In genomic region chr1:157161901-157162300, GRCh38 we compare ENCODE assay signal across 23 cellular contexts.
"Had no signal": no experiment of that assay in that cellular context is flagged by ENCODE, and none has a peak within 500 bp of the region (broad histone marks: within the 10 kb centered on the region; RNA-seq: fewer than 3 reads in every experiment).

No MANE protein-coding gene starts in this region.

- DNase-seq: activated CD4-positive, alpha-beta T cell treated with anti-CD3 and anti-CD28 coated beads for 4 hours; activated CD4-positive, alpha-beta T cell treated with anti-CD3 and anti-CD28 coated beads, Interleukin-2, amount 50 U/mL, for 48 hours; activated CD4-positive, CD25-positive, alpha-beta regulatory T cell; activated CD8-positive, alpha-beta memory T cell treated with anti-CD3 and anti-CD28 coated beads, Interleukin-2, amount 50 U/mL, for 48 hours; activated naive CD4-positive, alpha-beta T cell treated with Interleukin-2 at 50 U/mL for 16 hours; activated naive CD8-positive, alpha-beta T cell treated with anti-CD3 and anti-CD28 coated beads, Interleukin-2, amount 10 ng/mL, durations not matched to agents 7 days and 5 days; activated T-cell treated with anti-CD3 and anti-CD28 coated beads, Interleukin-2, amount 50 U/mL, for 48 hours; amniotic stem cell; colonic mucosa; heart right ventricle; left ventricle myocardium superior; mammary epithelial cell; posterior cingulate gyrus; right lobe of liver; stimulated activated CD4-positive, alpha-beta T cell treated with anti-CD3 and anti-CD28 coated beads, Interleukin-2, amount 100 ng/mL, for 24 hours; stomach; upper lobe of right lung had no signal

- H3K27me3 ChIP-seq: breast epithelium, colonic mucosa, right lobe of liver had no signal

- H3K9me3 Mint-ChIP-seq: activated naive CD8-positive, alpha-beta T cell treated with anti-CD3 and anti-CD28 coated beads, Interleukin-2, amount 10 ng/mL, durations not matched to agents 7 days and 5 days; neural crest cell; stimulated activated memory B cell treated with anti-CD40 and anti-IgM and Interleukin-4, amounts not matched to agents 10 μg/mL and 1 μg/mL and 100 μg/mL, for 72 hours; T-helper 1 cell treated with Interleukin-12 subunit alpha and Interleukin-12 subunit beta and Interleukin-4 antibody, amounts not matched to agents 30 μg/mL and 1 μg/mL, for 36 hours had no signal

- H3K4me3 Mint-ChIP-seq: activated naive CD8-positive, alpha-beta T cell treated with anti-CD3 and anti-CD28 coated beads, Interleukin-2, amount 10 ng/mL, durations not matched to agents 7 days and 5 days; neural crest cell; stimulated activated memory B cell treated with anti-CD40 and anti-IgM and Interleukin-4, amounts not matched to agents 10 μg/mL and 1 μg/mL and 100 μg/mL, for 72 hours; T-helper 1 cell treated with Interleukin-12 subunit alpha and Interleukin-12 subunit beta and Interleukin-4 antibody, amounts not matched to agents 30 μg/mL and 1 μg/mL, for 36 hours had no signal

- H3K4me3 ChIP-seq: breast epithelium, colonic mucosa, heart right ventricle, right lobe of liver, skin epidermis, stomach, upper lobe of right lung had no signal

- H3K27ac ChIP-seq: breast epithelium, colonic mucosa, epithelial cell of prostate, heart right ventricle, right lobe of liver, skin epidermis, stomach, upper lobe of right lung had no signal

- H3K9me3 ChIP-seq: breast epithelium, colonic mucosa, heart right ventricle, right lobe of liver, stomach, upper lobe of right lung had no signal

- H3K36me3 ChIP-seq: breast epithelium, colonic mucosa, heart right ventricle, right lobe of liver, stomach, upper lobe of right lung had no signal

- H3K36me3 Mint-ChIP-seq: activated naive CD8-positive, alpha-beta T cell treated with anti-CD3 and anti-CD28 coated beads, Interleukin-2, amount 10 ng/mL, durations not matched to agents 7 days and 5 days; stimulated activated memory B cell treated with anti-CD40 and anti-IgM and Interleukin-4, amounts not matched to agents 10 μg/mL and 1 μg/mL and 100 μg/mL, for 72 hours had no signal

- H3K4me1 ChIP-seq: breast epithelium, colonic mucosa, right lobe of liver, upper lobe of right lung had no signal

- H3K27ac Mint-ChIP-seq: activated naive CD8-positive, alpha-beta T cell treated with anti-CD3 and anti-CD28 coated beads, Interleukin-2, amount 10 ng/mL, durations not matched to agents 7 days and 5 days; stimulated activated memory B cell treated with anti-CD40 and anti-IgM and Interleukin-4, amounts not matched to agents 10 μg/mL and 1 μg/mL and 100 μg/mL, for 72 hours; T-helper 1 cell treated with Interleukin-12 subunit alpha and Interleukin-12 subunit beta and Interleukin-4 antibody, amounts not matched to agents 30 μg/mL and 1 μg/mL, for 36 hours had no signal

- ATAC-seq: heart right ventricle; left ventricle myocardium superior; right lobe of liver; stimulated activated memory B cell treated with anti-CD40 and anti-IgM and Interleukin-4, amounts not matched to agents 10 μg/mL and 1 μg/mL and 100 μg/mL, for 72 hours; upper lobe of right lung had no signal
